In the genomic region with DNA sequence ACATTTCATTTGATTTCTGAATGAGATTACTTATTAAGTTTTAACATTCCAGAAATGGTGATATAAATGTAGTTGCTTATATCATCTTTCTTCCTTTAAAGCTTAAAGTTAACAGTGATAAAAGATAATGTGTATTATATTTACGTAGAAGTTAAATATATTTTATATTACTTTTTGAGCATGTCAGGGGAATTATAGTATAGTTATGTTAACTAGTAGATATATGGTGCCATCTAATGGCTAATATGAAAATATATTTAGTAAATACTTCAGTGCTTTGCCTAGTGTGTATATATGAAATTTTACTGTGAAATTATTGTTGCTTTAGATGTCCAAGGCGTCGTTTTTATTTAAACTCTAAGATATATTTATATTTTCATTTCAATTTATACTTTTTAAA, we compare ENCODE assay signal across 8 cellular contexts.
DNase-seq lines count a peak whose midpoint lies in the region; ATAC-seq and TF ChIP-seq lines count a peak whose summit lies in the region.

No MANE protein-coding gene starts in this region.

- H3K4me3 Mint-ChIP-seq in activated naive CD8-positive, alpha-beta T cell treated with anti-CD3 and anti-CD28 coated beads, Interleukin-2, amount 50 U/mL, for 24 hours = no peak overlapping the region

- no peaks in the 10 kb centered on the region for H3K36me3 ChIP-seq in KMS-11 (ENCODE audit: insufficient read depth)

- peak; percentile 20 for DNase-seq in D341Med (ENCODE audit: low spot score)
- DNase-seq in SKM-1 (lab: John Stamatoyannopoulos, UW; ENCODE audit: unreplicated experiment) = peak; percentile 52
- DNase-seq in kidney tubule cell (ENCODE audit: low spot score) = peak; percentile 53
- no peak for DNase-seq in activated naive CD8-positive, alpha-beta T cell treated with anti-CD3 and anti-CD28 coated beads, Interleukin-2, amount 50 U/mL, for 24 hours
- no peak for DNase-seq in cerebellar cortex (ENCODE audit: low spot score)

- H3K27me3 Mint-ChIP-seq in activated naive CD8-positive, alpha-beta T cell treated with anti-CD3 and anti-CD28 coated beads, Interleukin-2, amount 50 U/mL, for 24 hours = peaks cover 7% of the 10 kb centered on the region

- no peak for ATAC-seq in activated naive CD8-positive, alpha-beta T cell treated with anti-CD3 and anti-CD28 coated beads, Interleukin-2, amount 50 U/mL, for 24 hours
- no peak for ATAC-seq in GM18870 (IDR thresholded peaks at IDR 0.05; ENCODE audit: unreplicated experiment)
- no peak for ATAC-seq in GM21367 (IDR thresholded peaks at IDR 0.05; ENCODE audit: unreplicated experiment)

- no peaks in the 10 kb centered on the region for H3K79me2 ChIP-seq in KMS-11 (ENCODE audit: insufficient read depth, low read depth)

- no peak overlapping the region for H2AFZ ChIP-seq in KMS-11 (ENCODE audit: low read depth)

- no peaks in the 10 kb centered on the region for H3K36me3 Mint-ChIP-seq in activated naive CD8-positive, alpha-beta T cell treated with anti-CD3 and anti-CD28 coated beads, Interleukin-2, amount 50 U/mL, for 24 hours (ENCODE audit: low read depth)

- TF ChIP-seq CTCF in KMS-11 (conservative IDR thresholded peaks at IDR 0.05; ENCODE audit: low read depth, low read length) = peak; percentile 62

- H3K9ac ChIP-seq in KMS-11 = no peak overlapping the region

- H3K9me3 Mint-ChIP-seq in activated naive CD8-positive, alpha-beta T cell treated with anti-CD3 and anti-CD28 coated beads, Interleukin-2, amount 50 U/mL, for 24 hours = peaks cover 4% of the 10 kb centered on the region

- no peak overlapping the region for H3K27ac Mint-ChIP-seq in activated naive CD8-positive, alpha-beta T cell treated with anti-CD3 and anti-CD28 coated beads, Interleukin-2, amount 50 U/mL, for 24 hours

- H3K27me3 ChIP-seq in KMS-11 (ENCODE audit: insufficient read depth, low read depth) = no peaks in the 10 kb centered on the region

- H3K4me3 ChIP-seq in KMS-11 (IDR thresholded peaks at IDR 0.05; ENCODE audit: insufficient read depth, low read depth, low read length) = no peak overlapping the region

- H3K4me1 ChIP-seq in KMS-11 (ENCODE audit: low read depth, poor library complexity, severe bottlenecking) = no peaks in the 10 kb centered on the region

- no peak overlapping the region for H3K4me2 ChIP-seq in KMS-11

- no peaks in the 10 kb centered on the region for H4K20me1 ChIP-seq in KMS-11 (ENCODE audit: insufficient read depth)

- no peak overlapping the region for H3K27ac ChIP-seq in KMS-11

- no peaks in the 10 kb centered on the region for H3K4me1 Mint-ChIP-seq in activated naive CD8-positive, alpha-beta T cell treated with anti-CD3 and anti-CD28 coated beads, Interleukin-2, amount 50 U/mL, for 24 hours

Comparison
In these comparisons a context has a peak if more than half of its experiments do, and no peak if none do; other contexts are left out.
1. DNase-seq: peak in D341Med (single experiment), SKM-1 (single experiment) and kidney tubule cell (single experiment); none in activated naive CD8-positive, alpha-beta T cell treated with anti-CD3 and anti-CD28 coated beads, Interleukin-2, amount 50 U/mL, for 24 hours (single experiment) and cerebellar cortex (single experiment).